Comparison of ENCODE assay signal across 8 cellular contexts in genomic region chr1:100463809-100464424, GRCh38.
DNase-seq lines count a peak whose midpoint lies in the region; ATAC-seq and TF ChIP-seq lines count a peak whose summit lies in the region.

No MANE protein-coding gene starts in this region.

- no peaks in the 10 kb centered on the region for H3F3A ChIP-seq in neural cell (ENCODE audit: insufficient read depth, low read length, poor library complexity, severe bottlenecking)

- no peaks in the 10 kb centered on the region for H4K20me1 ChIP-seq in neural cell (ENCODE audit: insufficient read depth)

- no peaks in the 10 kb centered on the region for H3K9me2 ChIP-seq in neural cell (ENCODE audit: insufficient read depth, low read length)

- TF ChIP-seq EP300 in neural cell (conservative IDR thresholded peaks at IDR 0.05; ENCODE audit: poor library complexity, severe bottlenecking), result no peak

- H3K9me3 ChIP-seq in neural cell (ENCODE audit: low read length), result no peaks in the 10 kb centered on the region
- no peaks in the 10 kb centered on the region for H3K9me3 ChIP-seq in upper lobe of right lung

- ATAC-seq in GM19468 (IDR thresholded peaks at IDR 0.05; ENCODE audit: extremely low read depth, unreplicated experiment) (peak; percentile 82), HG03558 (IDR thresholded peaks at IDR 0.05; ENCODE audit: extremely low read depth, unreplicated experiment) (peak; percentile 62), upper lobe of right lung (peak; percentile 91)

- H3K36me3 ChIP-seq in neural cell (ENCODE audit: insufficient read depth, low read length) (no peaks in the 10 kb centered on the region), upper lobe of right lung (peaks cover 11% of the 10 kb centered on the region)

- TF ChIP-seq RAD21 in neural cell (conservative IDR thresholded peaks at IDR 0.05), result peak; percentile 85

- no peak overlapping the region for H3K4me2 ChIP-seq in neural cell (ENCODE audit: low read length)

- H3K9ac ChIP-seq in neural cell (ENCODE audit: low read length), result no peak overlapping the region

- H3K4me1 ChIP-seq in upper lobe of right lung, result no peaks in the 10 kb centered on the region

- intact Hi-C loops in upper lobe of right lung (cut with DNase I), result loop anchor here (10.0 kb wide), 1 partner anchor 401 kb away; no protein-coding TSS in a partner anchor

- DNase-seq in DMS 273 (lab: John Stamatoyannopoulos, UW; ENCODE audit: unreplicated experiment) (peak; percentile 91), NCI-H82 treated with DMSO at 0.1 percent for 48 hours (lab: John Stamatoyannopoulos, UW; ENCODE audit: unreplicated experiment) (peak; percentile 68), activated T-cell treated with anti-CD3 and anti-CD28 coated beads for 48 hours (ENCODE audit: low read depth) (peak; percentile 25), fibroblast of gingiva (ENCODE audit: low read depth) (peak; percentile 57), upper lobe of right lung (peak; percentile 66)

- peak; percentile 83 for TF ChIP-seq CTCF in neural cell (IDR thresholded peaks at IDR 0.05; ENCODE audit: poor library complexity, severe bottlenecking)
- TF ChIP-seq CTCF in upper lobe of right lung (IDR thresholded peaks at IDR 0.05), result peak; percentile 77

- H3K27me3 ChIP-seq in neural cell (ENCODE audit: insufficient read depth, low read depth, low read length), result no peaks in the 10 kb centered on the region
- no peaks in the 10 kb centered on the region for H3K27me3 ChIP-seq in upper lobe of right lung

- no peaks in the 10 kb centered on the region for H3K79me2 ChIP-seq in neural cell (replicated peaks; ENCODE audit: insufficient read depth, low read length)

- H3K4me3 ChIP-seq in neural cell (ENCODE audit: low read length) (no peak overlapping the region), upper lobe of right lung (no peak overlapping the region)

- no peak overlapping the region for H2AFZ ChIP-seq in neural cell (ENCODE audit: low read depth, low read length)

- H3K27ac ChIP-seq in neural cell (ENCODE audit: low read length), result no peak overlapping the region
- H3K27ac ChIP-seq in upper lobe of right lung, result no peak overlapping the region

TF ChIP-seq in neural cell, 6 proteins besides CTCF, POLR2A, EP300 and RAD21:
- TF ChIP-seq TAF1 (IDR thresholded peaks at IDR 0.05; ENCODE audit: low read depth) (no peak), MXI1 (conservative IDR thresholded peaks at IDR 0.05; ENCODE audit: poor library complexity, severe bottlenecking) (no peak), EZH2 (IDR thresholded peaks at IDR 0.05; ENCODE audit: borderline replicate concordance, insufficient read depth, low read length, poor library complexity, severe bottlenecking) (no peak), REST (IDR thresholded peaks at IDR 0.05; ENCODE audit: borderline replicate concordance) (no peak), SMC3 (conservative IDR thresholded peaks at IDR 0.05; ENCODE audit: poor library complexity) (peak; percentile 90)

Comparison
In these comparisons a context has a peak if more than half of its experiments do, and no peak if none do; other contexts are left out.
1. DNase-seq: peak in every context shown above with its lines; median percentile 91 in DMS 273; 68 in NCI-H82 treated with DMSO at 0.1 percent for 48 hours; 66 in upper lobe of right lung; 57 in fibroblast of gingiva; 25 in activated T-cell treated with anti-CD3 and anti-CD28 coated beads for 48 hours.